In genomic region chr6:159174263-159174974, GRCh38 we compare ENCODE assay signal across 8 cellular contexts.
DNase-seq lines count a peak whose midpoint lies in the region; ATAC-seq lines count a peak whose summit lies in the region.

No MANE protein-coding gene starts in this region.

- peak; percentile 41 for DNase-seq in NK-92 treated with Interleukin-12 subunit alpha and Interleukin-12 subunit beta, amount 100 ng/mL, for 24 hours (lab: John Stamatoyannopoulos, UW)
- DNase-seq in NK-92 (lab: John Stamatoyannopoulos, UW; ENCODE audit: unreplicated experiment) (no peak), NCI-H2196 (lab: John Stamatoyannopoulos, UW; ENCODE audit: unreplicated experiment) (peak; percentile 48), left kidney (ENCODE audit: low read depth, low spot score) (peak; percentile 90)
- peak; percentile 49 to 59 for DNase-seq in activated CD4-positive, alpha-beta T cell treated with anti-CD3 and anti-CD28 coated beads for 24 hours (ENCODE audit: low read depth in 2 of 2)
- DNase-seq in central memory CD4-positive, alpha-beta T cell, result peak; percentile 52
- DNase-seq in stimulated activated CD4-positive, alpha-beta T cell treated with anti-CD3 and anti-CD28 coated beads, Interleukin-4, amount 100 ng/mL, for 4 hours, result peak; percentile 48 to 62

- ATAC-seq in HG03045 (IDR thresholded peaks at IDR 0.05; ENCODE audit: unreplicated experiment), result peak; percentile 82
